ENCODE assay signal across 26 cellular contexts in genomic region chr16:62543516-62543915, GRCh38.
"Had no signal": no experiment of that assay in that cellular context is flagged by ENCODE, and none has a peak within 500 bp of the region (broad histone marks: within the 10 kb centered on the region; RNA-seq: fewer than 3 reads in every experiment).

No MANE protein-coding gene starts in this region.

- FAIRE-seq: colon, islet of Langerhans, keratinocyte had no signal

- H3K4me1 ChIP-seq: esophagus squamous epithelium, gastrocnemius medialis, heart right ventricle, left lung, lower lobe of right lung had no signal

- H3K4me3 ChIP-seq: coronary artery, dorsolateral prefrontal cortex, esophagus squamous epithelium, gastrocnemius medialis, heart right ventricle, left lung, lower lobe of right lung had no signal

- DNase-seq: dermis blood vessel endothelial cell; dorsolateral prefrontal cortex; effector CD4-positive, alpha-beta T cell; effector memory CD8-positive, alpha-beta T cell; endodermal cell; erythroblast; esophagus squamous epithelium; foreskin fibroblast; foreskin melanocyte; gastrocnemius medialis; glutamatergic neuron; head of caudate nucleus; heart right ventricle; hippocampal formation; left cardiac atrium; left lung; left ventricle myocardium superior; lower lobe of right lung; mesenchymal stem cell; naive thymus-derived CD4-positive, alpha-beta T cell had no signal

- H3K36me3 ChIP-seq: esophagus squamous epithelium, gastrocnemius medialis, heart right ventricle, left lung, lower lobe of right lung had no signal

- H3K27me3 ChIP-seq: dorsolateral prefrontal cortex, esophagus squamous epithelium, gastrocnemius medialis, heart right ventricle, left lung had no signal

- H3K9me3 ChIP-seq: esophagus squamous epithelium, gastrocnemius medialis, left lung, lower lobe of right lung had no signal

- ATAC-seq: effector memory CD8-positive, alpha-beta T cell; esophagus mucosa; gastrocnemius medialis; heart right ventricle; left cardiac atrium; left lung; left ventricle myocardium superior; lower lobe of right lung; naive thymus-derived CD4-positive, alpha-beta T cell had no signal

- H3K27ac ChIP-seq: coronary artery, dorsolateral prefrontal cortex, epithelial cell of prostate, esophagus squamous epithelium, gastrocnemius medialis, heart right ventricle, left lung, lower lobe of right lung had no signal
